In genomic region chr18:3012920-3013810, GRCh38 we compare ENCODE assay signal across 8 cellular contexts. TPM values are rescaled to one million over a fixed set of nuclear protein-coding genes. Genes with fewer than 3 reads are reported as not detected.
DNase-seq lines count a peak whose midpoint lies in the region; ATAC-seq and TF ChIP-seq lines count a peak whose summit lies in the region.

TSS of gene LPIN2 (minus strand) at chr18:3013144. CDS start at chr18:2960840, 52,304 bp downstream.

- H3K36me3 Mint-ChIP-seq in nephron (ENCODE audit: low read depth), result peaks cover 29% of the 10 kb centered on the region

- H3K27ac ChIP-seq in MM.1S (ENCODE audit: low read length), result peak within 1 kb of the TSS; percentile 47; the same call in 1 of the 2 replicates

- peak within 1 kb of the TSS; percentile 86 to 100 (median 95) for H3K4me3 Mint-ChIP-seq in nephron

- H3K4me2 ChIP-seq in MM.1S (ENCODE audit: low read depth, low read length), result peak within 1 kb of the TSS; percentile 67

- H3K9me2 ChIP-seq in MM.1S (replicated peaks; ENCODE audit: insufficient read depth, low read length), result no peaks in the 10 kb centered on the region

- no peaks in the 10 kb centered on the region for H4K20me1 ChIP-seq in MM.1S (ENCODE audit: insufficient read depth, low read length)

- no peaks in the 10 kb centered on the region for H3K36me3 ChIP-seq in MM.1S (replicated peaks; ENCODE audit: insufficient read depth, low read length)

- H3K27me3 Mint-ChIP-seq in nephron (ENCODE audit: low read depth), result no peaks in the 10 kb centered on the region

- TF ChIP-seq CTCF in MM.1S (IDR thresholded peaks at IDR 0.05; ENCODE audit: low read length) (no peak), fibroblast of the aortic adventitia (IDR thresholded peaks at IDR 0.05; ENCODE audit: insufficient read depth, low read length) (no peak), nephron (IDR thresholded peaks at IDR 0.05; ENCODE audit: unreplicated experiment in 3 of 3) (no peak)

- in situ Hi-C loops in G401 (cut with HindIII; ENCODE audit: low sequenced_read_pairs), result no loop called here

- H3K79me2 ChIP-seq in MM.1S (ENCODE audit: low read length), result peaks cover 16% of the 10 kb centered on the region

- 0 out of 2 replicates have a peak, but pooled peaks cover 5% of the 10 kb centered on the region for H3K4me1 ChIP-seq in MM.1S (ENCODE audit: low read length)

- ATAC-seq in stimulated activated naive CD8-positive, alpha-beta T cell treated with anti-CD3 and anti-CD28 coated beads, Interleukin-15, Interleukin-2, amounts not matched to agents 100 U/mL and 50 U/mL, for 24 hours, result peak; percentile 93

- H3K27ac Mint-ChIP-seq in nephron, result peak within 1 kb of the TSS; percentile 91 to 97 (median 96)

- H3F3A ChIP-seq in MM.1S (ENCODE audit: insufficient read depth, low read length), result no peaks in the 10 kb centered on the region

- no peaks in the 10 kb centered on the region for H3K9me3 Mint-ChIP-seq in nephron

- H3K4me3 ChIP-seq in MM.1S (ENCODE audit: low read length) (peak within 1 kb of the TSS; percentile 77), fibroblast of the aortic adventitia (ENCODE audit: low read depth, low read length) (peak within 1 kb of the TSS; percentile 74)

- DNase-seq in G401 (ENCODE audit: low spot score) (peak; percentile 91), HCEC 1CT (peak; percentile 96), MM.1S (peak; percentile 98), SHP77 treated with DMSO at 0.1 percent for 48 hours (lab: John Stamatoyannopoulos, UW) (peak; percentile 83), fibroblast of the aortic adventitia (ENCODE audit: low read depth) (peak; percentile 97)
- DNase-seq in activated effector memory CD4-positive, alpha-beta T cell treated with anti-CD3 and anti-CD28 coated beads, Interleukin-2, amount 50 U/mL, for 16 hours, result peak; percentile 98
- DNase-seq in stimulated activated naive CD8-positive, alpha-beta T cell treated with anti-CD3 and anti-CD28 coated beads, Interleukin-15, Interleukin-2, amounts not matched to agents 100 U/mL and 50 U/mL, for 24 hours, result peak; percentile 96

- H2AFZ ChIP-seq in MM.1S (ENCODE audit: low read length), result peak within 1 kb of the TSS; percentile 79

- peaks cover 35% of the 10 kb centered on the region for H3K4me1 Mint-ChIP-seq in nephron

- H3K27me3 ChIP-seq in MM.1S (replicated peaks; ENCODE audit: insufficient read depth, low read length), result no peaks in the 10 kb centered on the region

- peak within 1 kb of the TSS; percentile 59; the same call in 1 of the 2 replicates for H3K9ac ChIP-seq in MM.1S (ENCODE audit: low read length)

- no peaks in the 10 kb centered on the region for H3K9me3 ChIP-seq in MM.1S (replicated peaks; ENCODE audit: insufficient read depth, low read length)

RNA-seq across cellular contexts. Expression of gene LPIN2, which starts in this region (rescaled TPM):
- total RNA-seq in G401 (2014; rRNA removed; shearing (Covaris generic)), result 23.2 and 33.5 TPM in 2 replicates
- total RNA-seq in fibroblast of the aortic adventitia (ENCODE audit: low replicate concordance), result 18.2 and 43.7 TPM in 2 replicates

Comparison
In these comparisons a context has a peak if more than half of its experiments do, and no peak if none do; other contexts are left out.
1. Peak in every context shown above with its lines: DNase-seq, ATAC-seq, H3K4me3 ChIP-seq and H3K27ac ChIP-seq.